ENCODE assay signal across 8 cellular contexts in the genomic region with DNA sequence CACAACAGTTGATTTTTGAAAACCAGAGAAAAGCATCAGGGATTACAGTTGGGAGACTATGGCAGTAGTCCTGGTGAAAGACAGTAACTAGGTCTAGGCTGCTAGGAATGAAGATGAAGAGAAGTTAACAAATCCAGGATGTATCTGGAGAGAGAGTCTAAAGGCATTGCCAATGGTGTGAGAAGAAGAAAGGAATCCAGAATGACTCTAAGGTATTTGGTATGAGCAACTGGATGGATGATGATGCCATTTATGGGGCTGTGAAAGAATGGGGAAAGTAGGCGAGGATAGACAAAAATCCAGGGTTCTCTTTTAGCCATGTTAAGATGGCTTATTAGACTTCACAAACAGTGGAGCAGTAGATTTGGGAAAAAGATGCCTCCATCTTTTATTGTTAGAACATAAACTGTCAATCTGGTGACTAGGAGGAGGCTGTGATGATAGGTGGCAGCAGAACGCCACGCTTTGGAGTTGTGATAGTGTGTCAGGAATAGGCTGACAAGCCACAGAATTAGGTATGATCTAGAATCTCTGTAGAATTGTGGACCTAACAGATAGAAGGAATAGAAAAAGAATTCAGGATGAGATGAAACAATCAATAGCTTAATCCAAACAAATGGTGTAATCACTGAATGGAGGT. TPM values are rescaled to one million over a fixed set of nuclear protein-coding genes. Genes with fewer than 3 reads are reported as not detected.
DNase-seq lines count a peak whose midpoint lies in the region; ATAC-seq and TF ChIP-seq lines count a peak whose summit lies in the region.

No MANE protein-coding gene starts in this region.

- peak overlapping the region in 1 of 12 donors; percentile 11 for H3K27ac ChIP-seq in heart left ventricle

- intact Hi-C loops in activated CD4-positive, alpha-beta memory T cell treated with anti-CD3 and anti-CD28 coated beads for 36 hours (cut with micrococcal nuclease), result loop anchor here (1.0 kb wide), 2 partner anchors 28 to 81 kb away; no protein-coding TSS in a partner anchor
- intact Hi-C loops in heart left ventricle (cut with DNase I), result loop anchor here in 5 of 10 donors (1.0 to 10.0 kb wide), 5 partner anchors 80 to 83 kb away; no protein-coding TSS in a partner anchor

- peaks cover 2% of the 10 kb centered on the region for H3K27me3 Mint-ChIP-seq in activated CD4-positive, alpha-beta memory T cell treated with anti-CD3 and anti-CD28 coated beads for 36 hours

- POLR2A ChIA-PET in activated CD4-positive, alpha-beta memory T cell treated with anti-CD3 and anti-CD28 coated beads for 36 hours (lab: Charles Lee), result no interaction called here

- H3K4me3 ChIP-seq in heart left ventricle, result no peak overlapping the region

- H3K4me1 Mint-ChIP-seq in activated CD4-positive, alpha-beta memory T cell treated with anti-CD3 and anti-CD28 coated beads for 36 hours (ENCODE audit: low read depth), result no peaks in the 10 kb centered on the region

- DNase-seq in G401 (ENCODE audit: low spot score), result peak; percentile 74
- DNase-seq in activated CD4-positive, alpha-beta memory T cell treated with anti-CD3 and anti-CD28 coated beads for 36 hours, result peak; percentile 61
- DNase-seq in heart left ventricle, result peak in 1 of 5 donors; percentile 56
- DNase-seq in stimulated activated CD4-positive, alpha-beta T cell treated with anti-CD3 and anti-CD28 coated beads, Interleukin-4, amount 100 ng/mL, for 4 hours, result peak; percentile 54 to 61
- no peak for DNase-seq in NOMO-1 (lab: John Stamatoyannopoulos, UW; ENCODE audit: unreplicated experiment in 2 of 2)
- no peak for DNase-seq in DMS79 treated with DMSO at 0.1 percent for 48 hours (lab: John Stamatoyannopoulos, UW)
- DNase-seq in amniotic stem cell (lab: John Stamatoyannopoulos, UW), result no peak

- CTCF ChIA-PET in activated CD4-positive, alpha-beta memory T cell treated with anti-CD3 and anti-CD28 coated beads for 36 hours (lab: Charles Lee), result interaction anchor here (0.6 to 2.2 kb wide), 5 partner anchors 21 to 610 kb away, joined by 3 to 9 read pairs (median 3); no protein-coding TSS in a partner anchor

- no peak for TF ChIP-seq POLR2A in heart left ventricle (IDR thresholded peaks at IDR 0.05)

- in situ Hi-C loops in G401 (cut with HindIII; ENCODE audit: low sequenced_read_pairs), result no loop called here

- WGBS in heart left ventricle, 4 donors, result 59 to 66% (median 63%) methylated on average over 3 of the region's 3 CpGs

- H3K36me3 ChIP-seq in heart left ventricle, result no peaks in the 10 kb centered on the region

- no peak overlapping the region for H3K4me3 Mint-ChIP-seq in activated CD4-positive, alpha-beta memory T cell treated with anti-CD3 and anti-CD28 coated beads for 36 hours

- TF ChIP-seq CTCF in heart left ventricle (IDR thresholded peaks at IDR 0.05), result peak in 11 of 12 donors; percentile 11 to 62 (median 42)

- no peaks in the 10 kb centered on the region for H3K36me3 Mint-ChIP-seq in activated CD4-positive, alpha-beta memory T cell treated with anti-CD3 and anti-CD28 coated beads for 36 hours

- H3K9me3 Mint-ChIP-seq in activated CD4-positive, alpha-beta memory T cell treated with anti-CD3 and anti-CD28 coated beads for 36 hours, result no peaks in the 10 kb centered on the region

- H3K27me3 ChIP-seq in heart left ventricle, result no peaks in the 10 kb centered on the region

- ATAC-seq in HG02759 (IDR thresholded peaks at IDR 0.05; ENCODE audit: unreplicated experiment) (peak; percentile 53), heart left ventricle (peak; percentile 54 to 69 (median 62))

- H3K9me3 ChIP-seq in heart left ventricle, result peaks cover 0 to 6% (median 0%) of the 10 kb centered on the region in 12 donors

- H3K4me1 ChIP-seq in heart left ventricle, result peaks cover 0 to under 1% (median 0%) of the 10 kb centered on the region in 12 donors

- no peak overlapping the region for H3K27ac Mint-ChIP-seq in activated CD4-positive, alpha-beta memory T cell treated with anti-CD3 and anti-CD28 coated beads for 36 hours

RNA-seq across cellular contexts. Expression of a gene that starts 27.3 kb away (rescaled TPM):
- total RNA-seq in G401 (2014; rRNA removed; shearing (Covaris generic)), result 17.5 and 34.5 TPM in 2 replicates
- 10 to 100 TPM; 25.4 to 28.3 TPM for total RNA-seq in activated CD4-positive, alpha-beta memory T cell treated with anti-CD3 and anti-CD28 coated beads for 36 hours
- total RNA-seq in heart left ventricle, result 10 to 100 TPM; 18.1 to 31.9 (median 22.7) TPM
- 10 to 100 TPM; 15.0 to 19.7 TPM for polyA plus RNA-seq in heart left ventricle

Comparison
In these comparisons a context has a peak if more than half of its experiments do, and no peak if none do; other contexts are left out.
1. DNase-seq: peak in G401 (single experiment), activated CD4-positive, alpha-beta memory T cell treated with anti-CD3 and anti-CD28 coated beads for 36 hours (single experiment) and stimulated activated CD4-positive, alpha-beta T cell treated with anti-CD3 and anti-CD28 coated beads, Interleukin-4, amount 100 ng/mL, for 4 hours (2 of 2); none in NOMO-1 (0 of 2), DMS79 treated with DMSO at 0.1 percent for 48 hours (single experiment) and amniotic stem cell (single experiment).